Comparison of ENCODE assay signal across 10 cellular contexts in genomic region chr17:48604770-48605329, GRCh38. TPM values are rescaled to one million over a fixed set of nuclear protein-coding genes. Genes with fewer than 3 reads are reported as not detected.
DNase-seq lines count a peak whose midpoint lies in the region; ATAC-seq, FAIRE-seq and TF ChIP-seq lines count a peak whose summit lies in the region.
"Had no signal": no experiment of that assay in that cellular context is flagged by ENCODE, and none has a peak within 500 bp of the region (broad histone marks: within the 10 kb centered on the region; RNA-seq: fewer than 3 reads in every experiment).

TSS of gene HOXB6 (minus strand) at chr17:48604986. CDS start at chr17:48598150, 6,836 bp downstream.

- ATAC-seq in GM21526 (IDR thresholded peaks at IDR 0.05; ENCODE audit: low FRiP score, unreplicated experiment) (no peak), esophagus mucosa (no peak), HG03097 (IDR thresholded peaks at IDR 0.05; ENCODE audit: low FRiP score, unreplicated experiment) (no peak)
- ATAC-seq: naive thymus-derived CD8-positive, alpha-beta T cell had no signal

- TF ChIP-seq CTCF in fibroblast of mammary gland (conservative IDR thresholded peaks at IDR 0.05; ENCODE audit: control insufficient read depth, insufficient read depth, low read depth, low read length) = no peak

- peak; percentile 75 for FAIRE-seq in RCC 7860 (lab: Jason Lieb, UNC)

- H3K4me3 ChIP-seq in GM08714 (ENCODE audit: low read length) = peak within 1 kb of the TSS; percentile 17; the same call in 1 of the 2 replicates
- peak within 1 kb of the TSS; percentile 88 for H3K4me3 ChIP-seq in fibroblast of mammary gland (ENCODE audit: control insufficient read depth, low read depth, low read length)
- peak within 1 kb of the TSS; percentile 52 for H3K4me3 ChIP-seq in skeletal muscle cell (ENCODE audit: low read depth, low read length)

- DNase-seq in RCC 7860 (ENCODE audit: low spot score) (peak; percentile 60), fibroblast of mammary gland (ENCODE audit: low read depth) (peak; percentile 63), skeletal muscle cell (ENCODE audit: low read depth) (no peak), NCI-H1417 (lab: John Stamatoyannopoulos, UW) (no peak)
- DNase-seq: GF-D8; naive thymus-derived CD8-positive, alpha-beta T cell had no signal

RNA-seq across cellular contexts. Expression of gene HOXB6, which starts in this region (rescaled TPM):
- total RNA-seq in esophagus mucosa = 0.28 TPM
- total RNA-seq: naive thymus-derived CD8-positive, alpha-beta T cell had no signal

Comparison
In these comparisons a context has a peak if more than half of its experiments do, and no peak if none do; other contexts are left out.
1. H3K4me3 ChIP-seq: peak in every context shown above with its lines; median percentile 88 in fibroblast of mammary gland; 52 in skeletal muscle cell; 17 in GM08714.
2. DNase-seq: peak in RCC 7860 (single experiment) and fibroblast of mammary gland (single experiment); none in skeletal muscle cell (single experiment) and NCI-H1417 (0 of 3).